25 cellular contexts compared by ENCODE assay signal in genomic region chr2:229689307-229689839, GRCh38. TPM values are rescaled to one million over a fixed set of nuclear protein-coding genes. Genes with fewer than 3 reads are reported as not detected.
"Had no signal": no experiment of that assay in that cellular context is flagged by ENCODE, and none has a peak within 500 bp of the region (broad histone marks: within the 10 kb centered on the region; RNA-seq: fewer than 3 reads in every experiment).

No MANE protein-coding gene starts in this region.

- ATAC-seq: HepG2, Panc1, PC-3 had no signal

- H3K4me2 ChIP-seq: SK-N-SH had no signal

- DNase-seq: IMR-90; Karpas-422; KG1; MM.1S; NCI-H1092 treated with DMSO at 0.1 percent for 48 hours; NCI-H1436; NCI-H187; NCI-H2029; NCI-H2081 treated with DMSO at 0.1 percent for 48 hours; NCI-H2171; NCI-H226; NCI-H446; NCI-H510A; NCI-H524 treated with DMSO at 0.1 percent for 48 hours; NCI-H69; NCI-H774; NK-92 treated with Interleukin-12 subunit alpha and Interleukin-12 subunit beta, amount 100 ng/mL, for 24 hours; PC-3; SHP77; SK-N-SH had no signal

- H3K9ac ChIP-seq: SK-N-SH had no signal

- H3K9me3 ChIP-seq: SK-N-SH had no signal

- H3K27ac ChIP-seq: RWPE1 had no signal

- H3K9me2 ChIP-seq: SK-N-SH had no signal

RNA-seq across cellular contexts. Expression of gene DNER, which starts 25.0 kb away (rescaled TPM):
- total RNA-seq: HepG2, HT-29, OCI-LY7 had no signal
- polyA plus RNA-seq: HepG2 had no signal
